26 cellular contexts compared by ENCODE assay signal in genomic region chr3:43244694-43245093, GRCh38.
"Had no signal": no experiment of that assay in that cellular context is flagged by ENCODE, and none has a peak within 500 bp of the region (broad histone marks: within the 10 kb centered on the region; RNA-seq: fewer than 3 reads in every experiment).

No MANE protein-coding gene starts in this region.

- H3K27ac Mint-ChIP-seq: activated T-helper 2 cell treated with anti-CD3 and anti-CD28 coated beads, Interferon-gamma antibody, Interleukin-2, Interleukin-4, amounts not matched to agents 10 μg/mL and 5 μg/mL and 100 μg/mL, durations not matched to agents 14 hours and 24 hours and 36 hours; stimulated activated naive B cell treated with anti-CD40 and anti-IgM and Interleukin-4, amounts not matched to agents 10 μg/mL and 1 μg/mL and 100 μg/mL, for 72 hours; type B pancreatic cell; WTC11 had no signal

- H3K27ac ChIP-seq: adrenal gland, ascending aorta, brain microvascular endothelial cell, thoracic aorta had no signal

- H3K36me3 Mint-ChIP-seq: stimulated activated naive B cell treated with anti-CD40 and anti-IgM and Interleukin-4, amounts not matched to agents 10 μg/mL and 1 μg/mL and 100 μg/mL, for 72 hours; type B pancreatic cell had no signal

- H3K36me3 ChIP-seq: adrenal gland, ascending aorta, brain microvascular endothelial cell, thoracic aorta had no signal

- H3K9me3 ChIP-seq: adrenal gland, thoracic aorta had no signal

- H3K4me1 ChIP-seq: ascending aorta had no signal

- H3K27me3 Mint-ChIP-seq: stimulated activated naive B cell treated with anti-CD40 and anti-IgM and Interleukin-4, amounts not matched to agents 10 μg/mL and 1 μg/mL and 100 μg/mL, for 72 hours had no signal

- FAIRE-seq: small intestine had no signal

- ATAC-seq: esophagus mucosa, left ventricle myocardium superior, sciatic nerve, WTC11 had no signal

- DNase-seq: activated naive CD4-positive, alpha-beta T cell treated with Interleukin-2 at 50 U/mL for 16 hours; activated T-cell treated with anti-CD3 and anti-CD28 coated beads, Interleukin-2, amount 50 U/mL, for 1 hour; adrenal gland; brain microvascular endothelial cell; caudate nucleus; dermis blood vessel endothelial cell; effector CD8-positive, alpha-beta T cell; foreskin melanocyte; glutamatergic neuron; hippocampal formation; left ventricle myocardium superior; midbrain; occipital lobe; small intestine; stimulated activated CD4-positive, alpha-beta T cell treated with anti-CD3 and anti-CD28 coated beads, Interleukin-2, amount 100 ng/mL, for 24 hours; stimulated activated CD8-positive, alpha-beta memory T cell treated with anti-CD3 and anti-CD28 coated beads, Interleukin-4, amount 100 ng/mL, for 48 hours; stimulated activated naive B cell treated with anti-CD40 and anti-IgM and Interleukin-4, amounts not matched to agents 10 μg/mL and 1 μg/mL and 100 μg/mL, for 72 hours; T1000 had no signal

- H3K4me3 Mint-ChIP-seq: neural crest cell; stimulated activated naive B cell treated with anti-CD40 and anti-IgM and Interleukin-4, amounts not matched to agents 10 μg/mL and 1 μg/mL and 100 μg/mL, for 72 hours; type B pancreatic cell; WTC11 had no signal

- H3K4me3 ChIP-seq: adrenal gland, ascending aorta, thoracic aorta had no signal

- H3K27me3 ChIP-seq: adrenal gland, ascending aorta, brain microvascular endothelial cell had no signal

- H3K9me3 Mint-ChIP-seq: type B pancreatic cell had no signal
